In genomic region chr5:39980056-39980455, GRCh38 we compare ENCODE assay signal across 14 cellular contexts.
"Had no signal": no experiment of that assay in that cellular context is flagged by ENCODE, and none has a peak within 500 bp of the region (broad histone marks: within the 10 kb centered on the region; RNA-seq: fewer than 3 reads in every experiment).

No MANE protein-coding gene starts in this region.

- ATAC-seq: activated T-cell treated with anti-CD3 and anti-CD28 coated beads, Interleukin-2, amount 50 U/mL, for 4 hours; effector memory CD8-positive, alpha-beta T cell; gastrocnemius medialis; left lung; stimulated activated naive CD8-positive, alpha-beta T cell treated with anti-CD3 and anti-CD28 coated beads, Interleukin-15, amount 100 ng/mL, for 72 hours had no signal

- DNase-seq: activated CD4-positive, alpha-beta T cell treated with anti-CD3 and anti-CD28 coated beads, Interleukin-2, amount 50 U/mL, for 1 hour; activated CD8-positive, alpha-beta memory T cell treated with anti-CD3 and anti-CD28 coated beads, Interleukin-2, amount 50 U/mL, for 4 hours; activated naive CD4-positive, alpha-beta T cell treated with anti-CD3 and anti-CD28 coated beads for 36 hours; activated T-cell treated with anti-CD3 and anti-CD28 coated beads, Interleukin-2, amount 50 U/mL, for 4 hours; anterior cingulate cortex; dermis blood vessel endothelial cell; effector memory CD8-positive, alpha-beta T cell; gastrocnemius medialis; head of caudate nucleus; left lung; naive B cell; stimulated activated CD4-positive, alpha-beta T cell treated with anti-CD3 and anti-CD28 coated beads, Interleukin-2, amount 100 ng/mL, for 48 hours; stimulated activated naive CD8-positive, alpha-beta T cell treated with anti-CD3 and anti-CD28 coated beads, Interleukin-15, amount 100 ng/mL, for 72 hours; T1000 had no signal

- H3K4me3 ChIP-seq: gastrocnemius medialis, left lung had no signal

- H3K36me3 ChIP-seq: gastrocnemius medialis, left lung had no signal

- H3K4me1 ChIP-seq: gastrocnemius medialis, left lung had no signal

- H3K9me3 ChIP-seq: gastrocnemius medialis, left lung had no signal

- H3K27me3 ChIP-seq: gastrocnemius medialis, left lung had no signal

- H3K27ac ChIP-seq: gastrocnemius medialis, left lung had no signal
